24 cellular contexts compared by ENCODE assay signal in genomic region chr14:50704454-50705010, GRCh38.
"Had no signal": no experiment of that assay in that cellular context is flagged by ENCODE, and none has a peak within 500 bp of the region (broad histone marks: within the 10 kb centered on the region; RNA-seq: fewer than 3 reads in every experiment).

No MANE protein-coding gene starts in this region.

- H3K4me3 Mint-ChIP-seq: naive thymus-derived CD8-positive, alpha-beta T cell; stimulated activated memory B cell treated with anti-CD40 and anti-IgM and Interleukin-4, amounts not matched to agents 10 μg/mL and 1 μg/mL and 100 μg/mL, for 72 hours had no signal

- H3K9me3 ChIP-seq: left lung, lower lobe of right lung, pancreas, prostate gland, stomach, testis, thyroid gland, transverse colon, upper lobe of right lung, uterus had no signal

- DNase-seq: hippocampal formation; left colon; left lung; lower lobe of right lung; mammary epithelial cell; mesenchymal stem cell; naive thymus-derived CD8-positive, alpha-beta T cell; nucleus accumbens; pancreas; retina; stimulated activated CD4-positive, alpha-beta T cell treated with anti-CD3 and anti-CD28 coated beads, Interleukin-4, amount 100 ng/mL, for 24 hours; stimulated activated naive CD8-positive, alpha-beta T cell treated with anti-CD3 and anti-CD28 coated beads, Interleukin-15, Interleukin-2, amounts not matched to agents 100 U/mL and 50 U/mL, for 24 hours; stomach; testis; transverse colon; upper lobe of right lung; uterus had no signal

- H3K9me3 Mint-ChIP-seq: stimulated activated memory B cell treated with anti-CD40 and anti-IgM and Interleukin-4, amounts not matched to agents 10 μg/mL and 1 μg/mL and 100 μg/mL, for 72 hours had no signal

- H3K27ac Mint-ChIP-seq: naive thymus-derived CD8-positive, alpha-beta T cell; stimulated activated memory B cell treated with anti-CD40 and anti-IgM and Interleukin-4, amounts not matched to agents 10 μg/mL and 1 μg/mL and 100 μg/mL, for 72 hours had no signal

- FAIRE-seq: keratinocyte, pancreas had no signal

- H3K27ac ChIP-seq: left lung, lower lobe of right lung, pancreas, prostate gland, skin epidermis, stomach, testis, transverse colon, upper lobe of right lung, uterus had no signal

- H3K4me1 Mint-ChIP-seq: naive thymus-derived CD8-positive, alpha-beta T cell; stimulated activated memory B cell treated with anti-CD40 and anti-IgM and Interleukin-4, amounts not matched to agents 10 μg/mL and 1 μg/mL and 100 μg/mL, for 72 hours had no signal

- H3K36me3 ChIP-seq: left lung, lower lobe of right lung, pancreas, prostate gland, stomach, thyroid gland, transverse colon, upper lobe of right lung, uterus had no signal

- H3K27me3 Mint-ChIP-seq: stimulated activated memory B cell treated with anti-CD40 and anti-IgM and Interleukin-4, amounts not matched to agents 10 μg/mL and 1 μg/mL and 100 μg/mL, for 72 hours had no signal

- H3K4me1 ChIP-seq: left lung, lower lobe of right lung, pancreas, prostate gland, stomach, testis, transverse colon, upper lobe of right lung, uterus had no signal

- ATAC-seq: left colon; left lung; lower lobe of right lung; naive thymus-derived CD8-positive, alpha-beta T cell; pancreas; right cardiac atrium; sciatic nerve; stimulated activated memory B cell treated with anti-CD40 and anti-IgM and Interleukin-4, amounts not matched to agents 10 μg/mL and 1 μg/mL and 100 μg/mL, for 72 hours; stimulated activated naive CD8-positive, alpha-beta T cell treated with anti-CD3 and anti-CD28 coated beads, Interleukin-15, Interleukin-2, amounts not matched to agents 100 U/mL and 50 U/mL, for 24 hours; upper lobe of right lung had no signal

- H3K4me3 ChIP-seq: left lung, lower lobe of right lung, pancreas, prostate gland, skin epidermis, stomach, testis, thyroid gland, transverse colon, upper lobe of right lung, uterus had no signal

- H3K27me3 ChIP-seq: left lung, pancreas, testis, thyroid gland, transverse colon, upper lobe of right lung, uterus had no signal

- H3K36me3 Mint-ChIP-seq: stimulated activated memory B cell treated with anti-CD40 and anti-IgM and Interleukin-4, amounts not matched to agents 10 μg/mL and 1 μg/mL and 100 μg/mL, for 72 hours had no signal
